In genomic region chr20:31626534-31626933, GRCh38 we compare ENCODE assay signal across 2 cellular contexts.
TF ChIP-seq lines count a peak whose summit lies in the region.

No MANE protein-coding gene starts in this region.

TF ChIP-seq in HEK293, 187 proteins besides CTCF, POLR2A, EP300 and RAD21:
- TF ChIP-seq, protein P1, sequence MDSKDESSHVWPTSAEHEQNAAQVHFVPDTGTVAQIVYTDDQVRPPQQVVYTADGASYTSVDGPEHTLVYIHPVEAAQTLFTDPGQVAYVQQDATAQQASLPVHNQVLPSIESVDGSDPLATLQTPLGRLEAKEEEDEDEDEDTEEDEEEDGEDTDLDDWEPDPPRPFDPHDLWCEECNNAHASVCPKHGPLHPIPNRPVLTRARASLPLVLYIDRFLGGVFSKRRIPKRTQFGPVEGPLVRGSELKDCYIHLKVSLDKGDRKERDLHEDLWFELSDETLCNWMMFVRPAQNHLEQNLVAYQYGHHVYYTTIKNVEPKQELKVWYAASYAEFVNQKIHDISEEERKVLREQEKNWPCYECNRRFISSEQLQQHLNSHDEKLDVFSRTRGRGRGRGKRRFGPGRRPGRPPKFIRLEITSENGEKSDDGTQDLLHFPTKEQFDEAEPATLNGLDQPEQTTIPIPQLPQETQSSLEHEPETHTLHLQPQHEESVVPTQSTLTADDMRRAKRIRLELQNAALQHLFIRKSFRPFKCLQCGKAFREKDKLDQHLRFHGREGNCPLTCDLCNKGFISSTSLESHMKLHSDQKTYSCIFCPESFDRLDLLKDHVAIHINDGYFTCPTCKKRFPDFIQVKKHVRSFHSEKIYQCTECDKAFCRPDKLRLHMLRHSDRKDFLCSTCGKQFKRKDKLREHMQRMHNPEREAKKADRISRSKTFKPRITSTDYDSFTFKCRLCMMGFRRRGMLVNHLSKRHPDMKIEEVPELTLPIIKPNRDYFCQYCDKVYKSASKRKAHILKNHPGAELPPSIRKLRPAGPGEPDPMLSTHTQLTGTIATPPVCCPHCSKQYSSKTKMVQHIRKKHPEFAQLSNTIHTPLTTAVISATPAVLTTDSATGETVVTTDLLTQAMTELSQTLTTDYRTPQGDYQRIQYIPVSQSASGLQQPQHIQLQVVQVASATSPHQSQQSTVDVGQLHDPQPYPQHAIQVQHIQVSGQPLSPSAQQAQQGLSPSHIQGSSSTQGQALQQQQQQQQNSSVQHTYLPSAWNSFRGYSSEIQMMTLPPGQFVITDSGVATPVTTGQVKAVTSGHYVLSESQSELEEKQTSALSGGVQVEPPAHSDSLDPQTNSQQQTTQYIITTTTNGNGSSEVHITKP (tag by site-specific recombination; IDR thresholded peaks at IDR 0.05) = peak; percentile 63

TF ChIP-seq in HepG2, 621 proteins besides CTCF, POLR2A, EP300 and RAD21:
- peak; percentile 28; the same call in 1 of the 2 replicates for TF ChIP-seq MNT (IDR thresholded peaks at IDR 0.05)
